ENCODE assay signal across 13 cellular contexts in genomic region chr17:20992416-20992815, GRCh38. TPM values are rescaled to one million over a fixed set of nuclear protein-coding genes. Genes with fewer than 3 reads are reported as not detected.
DNase-seq lines count a peak whose midpoint lies in the region; ATAC-seq, FAIRE-seq and TF ChIP-seq lines count a peak whose summit lies in the region.
"Had no signal": no experiment of that assay in that cellular context is flagged by ENCODE, and none has a peak within 500 bp of the region (broad histone marks: within the 10 kb centered on the region; RNA-seq: fewer than 3 reads in every experiment).

No MANE protein-coding gene starts in this region.

- H2AFZ ChIP-seq in SK-N-SH (ENCODE audit: low read depth) (no peak overlapping the region), astrocyte (ENCODE audit: low read depth, low read length) (no peak overlapping the region)

- H3K4me1 ChIP-seq in SK-N-SH (ENCODE audit: control insufficient read depth in 1 of 2, insufficient read depth in 2 of 2, low read depth in 1 of 2, low read length in 1 of 2) (peaks cover 3 to 13% of the 10 kb centered on the region in 2 experiments; a peak in 1 of 4 replicates), astrocyte (ENCODE audit: insufficient read depth, low read length) (peaks cover 4% of the 10 kb centered on the region), suprapubic skin (peaks cover 9% of the 10 kb centered on the region)

- TF ChIP-seq EP300 in SK-N-SH (IDR thresholded peaks at IDR 0.05; ENCODE audit: borderline replicate concordance in 1 of 2, low read depth in 1 of 2, low read length in 1 of 2) = no peak
- no peak for TF ChIP-seq EP300 in suprapubic skin (IDR thresholded peaks at IDR 0.05)

- no peaks in the 10 kb centered on the region for H3K9me2 ChIP-seq in SK-N-SH

- no peak overlapping the region for H3K4me3 Mint-ChIP-seq in astrocyte (ENCODE audit: unreplicated experiment)
- H3K4me3 Mint-ChIP-seq: stimulated activated effector memory CD8-positive, alpha-beta T cell treated with anti-CD3 and anti-CD28 coated beads, Interleukin-12 subunit alpha, Interleukin-12 subunit beta, amount 100 ng/mL, for 72 hours had no signal

- H3K79me2 ChIP-seq in SK-N-SH (ENCODE audit: insufficient read depth) = no peaks in the 10 kb centered on the region
- no peaks in the 10 kb centered on the region for H3K79me2 ChIP-seq in astrocyte (ENCODE audit: insufficient read depth, low read length)

- DNase-seq in SK-N-SH = no peak
- DNase-seq in astrocyte (ENCODE audit: low read depth) = no peak
- DNase-seq in suprapubic skin (ENCODE audit: low spot score in 2 of 2) = peak; percentile 47 to 66
- DNase-seq in NCI-H2227 (lab: John Stamatoyannopoulos, UW; ENCODE audit: unreplicated experiment) = no peak
- DNase-seq in DMS153 treated with DMSO at 0.1 percent for 48 hours (lab: John Stamatoyannopoulos, UW; ENCODE audit: unreplicated experiment) = no peak
- no peak for DNase-seq in GM19240 (ENCODE audit: insufficient read length, low spot score)
- DNase-seq: NCI-H526 treated with DMSO at 0.1 percent for 48 hours had no signal

- no peak for FAIRE-seq in astrocyte (lab: Jason Lieb, UNC)
- FAIRE-seq: colon had no signal

- H3K9ac ChIP-seq in SK-N-SH (peak overlapping the region; percentile 54; the same call in 1 of the 2 replicates), astrocyte (ENCODE audit: low read length) (peak overlapping the region; percentile 70)

- ATAC-seq in SK-N-SH treated with all-trans-retinoic acid at 6 μM for 48 hours = no peak

- H3K27me3 Mint-ChIP-seq in astrocyte (ENCODE audit: low read depth, unreplicated experiment) = peaks cover 9% of the 10 kb centered on the region

- no peak overlapping the region for H3K27ac Mint-ChIP-seq in astrocyte (ENCODE audit: unreplicated experiment)
- H3K27ac Mint-ChIP-seq: stimulated activated effector memory CD8-positive, alpha-beta T cell treated with anti-CD3 and anti-CD28 coated beads, Interleukin-12 subunit alpha, Interleukin-12 subunit beta, amount 100 ng/mL, for 72 hours had no signal

- CTCF ChIA-PET in SK-N-SH (lab: Yijun Ruan, JAX) = interaction anchor here (0.8 to 1.5 kb wide), 17 partner anchors 10 to 191 kb away, joined by 3 to 11 read pairs (median 4); no protein-coding TSS in a partner anchor

- TF ChIP-seq CTCF in SK-N-SH (IDR thresholded peaks at IDR 0.05) (no peak), astrocyte (IDR thresholded peaks at IDR 0.05; ENCODE audit: insufficient read depth, low read depth, low read length) (no peak), suprapubic skin (IDR thresholded peaks at IDR 0.05) (no peak)

- 0 out of 2 replicates have a peak, but pooled peaks cover 5% of the 10 kb centered on the region for H4K20me1 ChIP-seq in SK-N-SH (ENCODE audit: insufficient read depth)
- H4K20me1 ChIP-seq in astrocyte (ENCODE audit: insufficient read depth, low read length) = peaks cover 6% of the 10 kb centered on the region

- H3K4me3 ChIP-seq in SK-N-SH (ENCODE audit: low read depth in 2 of 2, low read length in 1 of 2) (0 out of 4 replicates have a peak overlapping the region, but pooled peaks of 1 of the 2 experiments have one; percentile 54), astrocyte (ENCODE audit: insufficient read depth, low read depth, low read length) (no peak overlapping the region), suprapubic skin (no peak overlapping the region)
- H3K4me3 ChIP-seq: thyroid gland had no signal

- no peak for TF ChIP-seq POLR2A in suprapubic skin (IDR thresholded peaks at IDR 0.05)

- no peaks in the 10 kb centered on the region for H3K27me3 ChIP-seq in SK-N-SH (ENCODE audit: insufficient read depth)
- H3K27me3 ChIP-seq in astrocyte (ENCODE audit: insufficient read depth, low read length) = no peaks in the 10 kb centered on the region
- no peaks in the 10 kb centered on the region for H3K27me3 ChIP-seq in layer of hippocampus (ENCODE audit: control insufficient read depth, insufficient read depth, low read length)
- H3K27me3 ChIP-seq in suprapubic skin = no peaks in the 10 kb centered on the region
- H3K27me3 ChIP-seq: thyroid gland had no signal

- H3F3A ChIP-seq in SK-N-SH (replicated peaks; ENCODE audit: insufficient read depth) = peaks cover 15% of the 10 kb centered on the region

- no peak overlapping the region; a peak in 1 of 4 replicates for H3K27ac ChIP-seq in SK-N-SH (ENCODE audit: low read depth in 2 of 2, low read length in 1 of 2)
- no peak overlapping the region for H3K27ac ChIP-seq in astrocyte (ENCODE audit: low read depth, low read length)
- H3K27ac ChIP-seq in layer of hippocampus (ENCODE audit: low read depth, low read length) = peak overlapping the region; percentile 92
- H3K27ac ChIP-seq in suprapubic skin = no peak overlapping the region
- H3K27ac ChIP-seq: 22Rv1, thyroid gland had no signal

- H3K9me3 ChIP-seq in SK-N-SH (no peaks in the 10 kb centered on the region), astrocyte (ENCODE audit: insufficient read depth, low read depth, low read length) (peaks cover 2% of the 10 kb centered on the region), suprapubic skin (no peaks in the 10 kb centered on the region)
- H3K9me3 ChIP-seq: thyroid gland had no signal

- H3K36me3 ChIP-seq in SK-N-SH (replicated peaks in 1 of 2; ENCODE audit: control insufficient read depth in 1 of 2, insufficient read depth in 2 of 2, low read length in 1 of 2) = peaks cover 0 to under 1% of the 10 kb centered on the region in 2 experiments
- no peaks in the 10 kb centered on the region for H3K36me3 ChIP-seq in astrocyte (ENCODE audit: insufficient read depth, low read length)
- H3K36me3 ChIP-seq in suprapubic skin = no peaks in the 10 kb centered on the region
- H3K36me3 ChIP-seq: thyroid gland had no signal

- POLR2A ChIA-PET in SK-N-SH (lab: Yijun Ruan, JAX) = interaction anchor here (0.6 to 0.7 kb wide), 3 partner anchors 18 to 140 kb away, joined by 3 read pairs; no protein-coding TSS in a partner anchor

- peaks cover 4% of the 10 kb centered on the region for H3K4me1 Mint-ChIP-seq in astrocyte (ENCODE audit: low read depth, unreplicated experiment)
- H3K4me1 Mint-ChIP-seq: stimulated activated effector memory CD8-positive, alpha-beta T cell treated with anti-CD3 and anti-CD28 coated beads, Interleukin-12 subunit alpha, Interleukin-12 subunit beta, amount 100 ng/mL, for 72 hours had no signal

- peaks cover 7% of the 10 kb centered on the region for H3K36me3 Mint-ChIP-seq in astrocyte (ENCODE audit: low read depth, unreplicated experiment)
- H3K36me3 Mint-ChIP-seq: stimulated activated effector memory CD8-positive, alpha-beta T cell treated with anti-CD3 and anti-CD28 coated beads, Interleukin-12 subunit alpha, Interleukin-12 subunit beta, amount 100 ng/mL, for 72 hours had no signal

- TF ChIP-seq RAD21 in SK-N-SH (IDR thresholded peaks at IDR 0.05; ENCODE audit: low read length) = no peak

- H3K9me3 Mint-ChIP-seq in astrocyte (ENCODE audit: unreplicated experiment) = no peaks in the 10 kb centered on the region
- H3K9me3 Mint-ChIP-seq: stimulated activated effector memory CD8-positive, alpha-beta T cell treated with anti-CD3 and anti-CD28 coated beads, Interleukin-12 subunit alpha, Interleukin-12 subunit beta, amount 100 ng/mL, for 72 hours had no signal

- 51% methylated on average over 8 of the region's 12 CpGs for WGBS in SK-N-SH (ENCODE audit: low lambda C conversion rate)
- WGBS in suprapubic skin = 65% methylated on average over 9 of the region's 12 CpGs

- H3K4me2 ChIP-seq in SK-N-SH = peak overlapping the region; percentile 55; the same call in 1 of the 2 replicates
- H3K4me2 ChIP-seq in astrocyte (ENCODE audit: low read length) = peak overlapping the region; percentile 47

TF ChIP-seq in SK-N-SH, 30 proteins besides CTCF, POLR2A, EP300 and RAD21 (continues in another document):
- no peak for TF ChIP-seq FOXM1 (IDR thresholded peaks at IDR 0.05; ENCODE audit: low read depth)
- TF ChIP-seq, protein P1, sequence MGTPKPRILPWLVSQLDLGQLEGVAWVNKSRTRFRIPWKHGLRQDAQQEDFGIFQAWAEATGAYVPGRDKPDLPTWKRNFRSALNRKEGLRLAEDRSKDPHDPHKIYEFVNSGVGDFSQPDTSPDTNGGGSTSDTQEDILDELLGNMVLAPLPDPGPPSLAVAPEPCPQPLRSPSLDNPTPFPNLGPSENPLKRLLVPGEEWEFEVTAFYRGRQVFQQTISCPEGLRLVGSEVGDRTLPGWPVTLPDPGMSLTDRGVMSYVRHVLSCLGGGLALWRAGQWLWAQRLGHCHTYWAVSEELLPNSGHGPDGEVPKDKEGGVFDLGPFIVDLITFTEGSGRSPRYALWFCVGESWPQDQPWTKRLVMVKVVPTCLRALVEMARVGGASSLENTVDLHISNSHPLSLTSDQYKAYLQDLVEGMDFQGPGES (IDR thresholded peaks at IDR 0.05; ENCODE audit: low read depth, low read length) = no peak
- no peak for TF ChIP-seq MEF2A (IDR thresholded peaks at IDR 0.05; ENCODE audit: borderline replicate concordance, low read depth)

TF ChIP-seq in SK-N-SH treated with all-trans-retinoic acid at 6 μM for 48 hours, 23 proteins besides CTCF, POLR2A, EP300 and RAD21:
- TF ChIP-seq ZNF70 (CRISPR knock-in tag; IDR thresholded peaks at IDR 0.05) (no peak), PATZ1 (CRISPR knock-in tag; IDR thresholded peaks at IDR 0.05; ENCODE audit: borderline replicate concordance) (no peak), CSDC2 (CRISPR knock-in tag; IDR thresholded peaks at IDR 0.05) (no peak), ZNF8 (CRISPR knock-in tag; IDR thresholded peaks at IDR 0.05) (no peak), ZFP3 (CRISPR knock-in tag; IDR thresholded peaks at IDR 0.05) (no peak)

RNA-seq across cellular contexts. Expression of gene USP22, which starts 50.4 kb away (rescaled TPM):
- polyA plus RNA-seq in SK-N-SH (2012; rRNA removed) = 142 and 172 TPM in 2 replicates
- polyA plus RNA-seq in SK-N-SH (2012; cell fraction: cytosol; rRNA removed) = 114 and 137 TPM in 2 replicates
- polyA plus RNA-seq in SK-N-SH (2012; cell fraction: nucleus; rRNA removed) = 193 and 215 TPM in 2 replicates
- total RNA-seq in astrocyte (243 and 266 TPM in 2 replicates), suprapubic skin (100 to 1,000 TPM; 116 to 166 (median 152) TPM)

Comparison
In these comparisons a context has a peak if more than half of its experiments do, and no peak if none do; other contexts are left out.
1. DNase-seq: peak in suprapubic skin (2 of 2); none in SK-N-SH (single experiment), astrocyte (single experiment), NCI-H2227 (single experiment), DMS153 treated with DMSO at 0.1 percent for 48 hours (single experiment) and GM19240 (single experiment).